15 cellular contexts compared by ENCODE assay signal in genomic region chr13:79398169-79398568, GRCh38.
"Had no signal": no experiment of that assay in that cellular context is flagged by ENCODE, and none has a peak within 500 bp of the region (broad histone marks: within the 10 kb centered on the region; RNA-seq: fewer than 3 reads in every experiment).

No MANE protein-coding gene starts in this region.

- H3K27me3 ChIP-seq: body of pancreas, stomach had no signal

- H3K27ac Mint-ChIP-seq: endodermal cell, nephron progenitor cell had no signal

- H3K4me3 ChIP-seq: body of pancreas, lower lobe of right lung, stomach, thoracic aorta had no signal

- H3K9me3 ChIP-seq: body of pancreas, lower lobe of right lung had no signal

- H3K27ac ChIP-seq: body of pancreas, lower lobe of right lung, thoracic aorta had no signal

- H3K4me3 Mint-ChIP-seq: endodermal cell, nephron progenitor cell had no signal

- DNase-seq: activated CD4-positive, alpha-beta T cell treated with anti-CD3 and anti-CD28 coated beads, Interleukin-2, amount 50 U/mL, for 4 hours; activated CD4-positive, CD25-positive, alpha-beta regulatory T cell treated with anti-CD3 and anti-CD28 coated beads, Interleukin-2, amount 50 U/mL, for 72 hours; activated CD8-positive, alpha-beta memory T cell treated with anti-CD3 and anti-CD28 coated beads, Interleukin-2, amount 50 U/mL, for 4 hours; activated naive CD4-positive, alpha-beta T cell treated with Interleukin-2 at 50 U/mL for 16 hours; amniotic stem cell; body of pancreas; central memory CD4-positive, alpha-beta T cell; endodermal cell; left cardiac atrium; lower lobe of right lung; nephron progenitor cell; stimulated activated CD4-positive, alpha-beta T cell treated with anti-CD3 and anti-CD28 coated beads, Interleukin-4, amount 100 ng/mL, for 24 hours; stomach; T-helper 2 cell had no signal

- ATAC-seq: body of pancreas, lower lobe of right lung had no signal
